ENCODE assay signal across 8 cellular contexts in genomic region chr3:197028711-197029510, GRCh38. TPM values are rescaled to one million over a fixed set of nuclear protein-coding genes. Genes with fewer than 3 reads are reported as not detected.
A peak's percentile ranks its signal among the peaks of the same experiment; 100 is the strongest.
DNase-seq lines count a peak whose midpoint lies in the region; ATAC-seq and TF ChIP-seq lines count a peak whose summit lies in the region.

No MANE protein-coding gene starts in this region.

- H3K27ac Mint-ChIP-seq in WTC11, result no peak overlapping the region

- peak; percentile 14 for DNase-seq in stimulated activated CD4-positive, alpha-beta T cell treated with anti-CD3 and anti-CD28 coated beads, Interleukin-4, amount 100 ng/mL, for 24 hours
- DNase-seq in stimulated activated CD4-positive, alpha-beta T cell treated with anti-CD3 and anti-CD28 coated beads, Interleukin-1b, Interleukin-23, amount 100 ng/mL, for 48 hours, result no peak
- DNase-seq in WTC11 (ENCODE audit: low spot score), result no peak
- peak; percentile 42 for DNase-seq in glomerular visceral epithelial cell (ENCODE audit: extremely low spot score)
- DNase-seq in skeletal muscle cell (ENCODE audit: low read depth), result no peak

- POLR2A ChIA-PET in WTC11 (lab: Charles Lee), result interaction anchor here (0.7 kb wide), 1 partner anchor 27 kb away, joined by 4 read pairs; no protein-coding TSS in a partner anchor

- peaks cover 10% of the 10 kb centered on the region for H3K4me1 Mint-ChIP-seq in WTC11

- peak overlapping the region; percentile 75 for H3K4me3 Mint-ChIP-seq in WTC11

- TF ChIP-seq CTCF in WTC11 (IDR thresholded peaks at IDR 0.05), result no peak

- CTCF ChIA-PET in WTC11 (lab: Charles Lee), result interaction anchor here (0.6 to 4.9 kb wide), 22 partner anchors 8 to 500 kb away, joined by 3 to 48 read pairs (median 4); no protein-coding TSS in a partner anchor

- no peaks in the 10 kb centered on the region for H3K36me3 Mint-ChIP-seq in WTC11

- H3K4me3 ChIP-seq in skeletal muscle cell (ENCODE audit: low read depth, low read length), result peak overlapping the region; percentile 49

- H3K27me3 Mint-ChIP-seq in WTC11 (ENCODE audit: low read depth), result peaks cover 18% of the 10 kb centered on the region

- peaks cover 3% of the 10 kb centered on the region; the same call in 1 of the 2 replicates for H3K9me3 Mint-ChIP-seq in WTC11

- peak; percentile 11 for ATAC-seq in HG03103 (IDR thresholded peaks at IDR 0.05; ENCODE audit: low read depth, unreplicated experiment)
- peak; percentile 7 for ATAC-seq in WTC11
- no peak for ATAC-seq in HG03565 (IDR thresholded peaks at IDR 0.05; ENCODE audit: unreplicated experiment)
- ATAC-seq in GM19328 (IDR thresholded peaks at IDR 0.05; ENCODE audit: unreplicated experiment), result no peak

TF ChIP-seq in WTC11, 78 proteins besides CTCF, POLR2A, EP300 and RAD21:
- TF ChIP-seq ZBTB43 (CRISPR knock-in tag; IDR thresholded peaks at IDR 0.05) (no peak), MYBL2 (CRISPR knock-in tag; IDR thresholded peaks at IDR 0.05) (no peak), ESRRA (CRISPR knock-in tag; IDR thresholded peaks at IDR 0.05; ENCODE audit: borderline replicate concordance) (no peak), ARID4B (CRISPR knock-in tag; IDR thresholded peaks at IDR 0.05; ENCODE audit: borderline replicate concordance) (peak; percentile 58; the same call in 1 of the 2 replicates), ERG (CRISPR knock-in tag; IDR thresholded peaks at IDR 0.05) (no peak), E2F5 (CRISPR knock-in tag; IDR thresholded peaks at IDR 0.05) (no peak), MAX (CRISPR knock-in tag; IDR thresholded peaks at IDR 0.05) (peak; percentile 75), FOXP1 (CRISPR knock-in tag; IDR thresholded peaks at IDR 0.05; ENCODE audit: borderline replicate concordance) (peak; percentile 28; the same call in 1 of the 2 replicates), GTF2I (CRISPR knock-in tag; conservative IDR thresholded peaks at IDR 0.05) (peak; percentile 51; the same call in 1 of the 2 replicates), JUN (CRISPR knock-in tag; IDR thresholded peaks at IDR 0.05) (0 out of 2 replicates have a peak, but pooled peaks have one; percentile 42)

RNA-seq across cellular contexts. Expression of gene MELTF, which starts 0.7 kb away (rescaled TPM):
- 7.3 to 9.5 TPM (median 8.7 TPM) in 3 replicates for total RNA-seq in WTC11 (2021)

Comparison
In these comparisons a context has a peak if more than half of its experiments do, and no peak if none do; other contexts are left out.
1. DNase-seq: peak in stimulated activated CD4-positive, alpha-beta T cell treated with anti-CD3 and anti-CD28 coated beads, Interleukin-4, amount 100 ng/mL, for 24 hours (single experiment) and glomerular visceral epithelial cell (single experiment); none in stimulated activated CD4-positive, alpha-beta T cell treated with anti-CD3 and anti-CD28 coated beads, Interleukin-1b, Interleukin-23, amount 100 ng/mL, for 48 hours (single experiment), WTC11 (single experiment) and skeletal muscle cell (single experiment).
2. ATAC-seq: peak in HG03103 (single experiment) and WTC11 (single experiment); none in HG03565 (single experiment) and GM19328 (single experiment).